In the genomic region with DNA sequence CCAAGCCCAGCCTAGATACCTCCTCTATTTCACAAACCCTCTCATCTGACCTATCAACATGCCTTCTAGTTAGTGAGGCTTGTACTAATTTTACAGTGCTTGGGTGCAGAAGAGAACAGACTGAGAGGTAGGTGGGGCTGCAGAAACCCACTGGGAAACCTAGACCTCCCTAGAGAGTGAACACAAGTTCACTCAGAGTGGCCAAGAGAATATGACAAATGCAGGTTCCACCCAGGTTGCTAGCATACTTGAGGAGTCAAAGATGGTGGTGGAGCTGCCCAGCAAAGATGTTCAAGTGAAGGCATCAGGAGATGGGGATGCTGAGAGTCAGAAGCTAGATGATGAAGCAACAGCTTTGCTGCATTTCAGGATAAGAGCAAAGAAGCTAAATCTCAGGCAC, we compare ENCODE assay signal across 22 cellular contexts.
"Had no signal": no experiment of that assay in that cellular context is flagged by ENCODE, and none has a peak within 500 bp of the region (broad histone marks: within the 10 kb centered on the region; RNA-seq: fewer than 3 reads in every experiment).

No MANE protein-coding gene starts in this region.

- H3K4me3 ChIP-seq: colonic mucosa, coronary artery, dorsolateral prefrontal cortex, esophagus squamous epithelium, gastrocnemius medialis, gastroesophageal sphincter, heart left ventricle, heart right ventricle had no signal

- H3K27ac ChIP-seq: colonic mucosa, coronary artery, dorsolateral prefrontal cortex, epithelial cell of prostate, esophagus squamous epithelium, foreskin keratinocyte, gastrocnemius medialis, gastroesophageal sphincter, heart left ventricle, heart right ventricle had no signal

- H3K9me3 ChIP-seq: colonic mucosa, esophagus squamous epithelium, gastrocnemius medialis, gastroesophageal sphincter, heart left ventricle, heart right ventricle had no signal

- H3K4me1 ChIP-seq: colonic mucosa, esophagus squamous epithelium, foreskin keratinocyte, gastrocnemius medialis, gastroesophageal sphincter, heart left ventricle, heart right ventricle had no signal

- DNase-seq: colonic mucosa; cortex of kidney; dermis blood vessel endothelial cell; dorsolateral prefrontal cortex; effector CD4-positive, alpha-beta T cell; effector CD8-positive, alpha-beta T cell; effector memory CD4-positive, alpha-beta T cell; effector memory CD8-positive, alpha-beta T cell; endodermal cell; erythroblast; esophagus squamous epithelium; foreskin fibroblast; foreskin keratinocyte; foreskin melanocyte; gastrocnemius medialis; glutamatergic neuron; head of caudate nucleus; heart left ventricle; heart right ventricle had no signal

- H3K36me3 ChIP-seq: colonic mucosa, esophagus squamous epithelium, gastrocnemius medialis, gastroesophageal sphincter, heart left ventricle, heart right ventricle had no signal

- H3K27me3 ChIP-seq: colonic mucosa, foreskin keratinocyte, gastrocnemius medialis, gastroesophageal sphincter, heart left ventricle, heart right ventricle had no signal
